8 cellular contexts compared by ENCODE assay signal in genomic region chr10:123997486-123998196, GRCh38.
DNase-seq lines count a peak whose midpoint lies in the region; ATAC-seq and TF ChIP-seq lines count a peak whose summit lies in the region.

No MANE protein-coding gene starts in this region.

- H3K27ac ChIP-seq in colonic mucosa, result peak overlapping the region; percentile 7

- no peaks in the 10 kb centered on the region for H3K4me1 ChIP-seq in colonic mucosa

- DNase-seq in AG09319 (ENCODE audit: extremely low read depth, low read depth) (peak; percentile 96), LoVo (ENCODE audit: low spot score) (peak; percentile 49), colonic mucosa (no peak), mesenteric fat pad (ENCODE audit: low spot score) (peak; percentile 62), NCI-H1105 treated with DMSO at 0.1 percent for 48 hours (lab: John Stamatoyannopoulos, UW) (no peak), SHP77 (lab: John Stamatoyannopoulos, UW) (no peak)
- DNase-seq in activated CD4-positive, alpha-beta T cell treated with anti-CD3 and anti-CD28 coated beads for 4 hours, result no peak

- no peak overlapping the region for H3K9ac ChIP-seq in colonic mucosa (ENCODE audit: low read depth in 2 of 2, low read length in 2 of 2)

- intact Hi-C loops in colonic mucosa (cut with DNase I), result no loop called here

- TF ChIP-seq CTCF in AG09319 (IDR thresholded peaks at IDR 0.05; ENCODE audit: low read depth, low read length) (no peak), colonic mucosa (IDR thresholded peaks at IDR 0.05) (no peak)

- H3K27me3 ChIP-seq in colonic mucosa, result no peaks in the 10 kb centered on the region

- no peak overlapping the region for H3K4me3 ChIP-seq in colonic mucosa

- H3K9me3 ChIP-seq in colonic mucosa, result no peaks in the 10 kb centered on the region

- no peaks in the 10 kb centered on the region for H3K36me3 ChIP-seq in colonic mucosa

- ATAC-seq in HG02885 (IDR thresholded peaks at IDR 0.05; ENCODE audit: poor library complexity, unreplicated experiment), result no peak

Comparison
In these comparisons a context has a peak if more than half of its experiments do, and no peak if none do; other contexts are left out.
1. DNase-seq: peak in AG09319 (single experiment), LoVo (single experiment) and mesenteric fat pad (single experiment); none in colonic mucosa (single experiment), NCI-H1105 treated with DMSO at 0.1 percent for 48 hours (single experiment), activated CD4-positive, alpha-beta T cell treated with anti-CD3 and anti-CD28 coated beads for 4 hours (0 of 2) and SHP77 (0 of 2).